8 cellular contexts compared by ENCODE assay signal in the genomic region with DNA sequence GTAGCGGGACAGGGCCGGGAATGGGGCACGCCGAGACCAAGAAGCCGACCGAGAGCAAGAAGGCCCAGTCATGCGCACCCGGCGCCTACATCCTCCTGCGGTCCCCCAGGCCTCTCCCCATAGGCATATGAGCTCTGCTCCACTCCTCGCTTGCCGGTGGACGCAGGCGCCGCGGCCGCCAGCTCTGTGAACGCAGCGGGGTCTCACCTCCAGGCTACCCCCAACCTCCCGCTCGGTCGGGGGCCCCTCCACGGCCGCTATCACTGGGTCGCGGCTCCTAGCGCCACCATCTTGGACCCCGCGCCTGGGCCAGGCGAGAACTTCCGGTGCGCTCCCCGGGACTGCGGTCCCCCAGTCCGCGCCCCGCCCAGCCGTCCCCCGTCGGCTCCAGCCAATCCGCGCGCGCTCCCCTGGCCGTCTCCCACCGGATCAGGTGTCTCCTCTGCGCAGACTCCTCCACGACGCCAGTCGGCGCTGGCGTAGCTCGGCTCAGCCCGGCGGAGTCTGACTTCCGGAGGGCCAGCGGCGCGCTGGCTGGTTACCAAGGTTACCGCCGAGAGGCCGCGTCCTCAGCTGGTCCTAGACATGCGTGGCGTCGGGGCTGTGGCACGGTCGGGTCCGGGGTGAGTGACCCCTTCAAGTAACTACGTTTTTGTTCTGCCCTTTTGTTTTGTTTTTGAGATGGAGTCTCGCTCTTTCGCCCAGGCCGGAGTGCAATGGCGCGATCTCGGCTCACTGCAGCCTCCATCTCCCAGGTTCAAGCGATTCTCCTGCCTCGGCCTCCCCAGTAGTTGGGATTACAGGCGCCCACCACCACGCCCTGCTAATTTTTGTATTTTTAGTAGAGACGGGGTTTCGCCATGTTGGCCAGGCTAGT. TPM values are rescaled to one million over a fixed set of nuclear protein-coding genes. Genes with fewer than 3 reads are reported as not detected.
A peak's percentile ranks its signal among the peaks of the same experiment; 100 is the strongest.
DNase-seq lines count a peak whose midpoint lies in the region; ATAC-seq and TF ChIP-seq lines count a peak whose summit lies in the region.

TSS of gene ZNF594 (minus strand) at position 328 of the 877 bp plus-strand sequence. CDS start 7,612 bp downstream, outside the sequence.

- H2BK120ac ChIP-seq in H9 (ENCODE audit: low read depth, low read length, poor library complexity, severe bottlenecking): no peak within 1 kb of the TSS

- H2BK5ac ChIP-seq in H9 (ENCODE audit: insufficient read length, low read length): no peak within 1 kb of the TSS

- H3K9ac ChIP-seq in H9 (ENCODE audit: extremely low read depth, insufficient read length, low read length) (peak within 1 kb of the TSS; percentile 79), neural progenitor cell (peak within 1 kb of the TSS; percentile 1), stomach smooth muscle (ENCODE audit: low read length in 2 of 2) (peak within 1 kb of the TSS; percentile 82 to 84)

- H3K56ac ChIP-seq in H9 (ENCODE audit: insufficient read length, low read depth, low read length): no peak within 1 kb of the TSS

- H3K27me3 ChIP-seq in H9 (ENCODE audit: insufficient read depth, low read length): no peaks in the 10 kb centered on the region
- no peaks in the 10 kb centered on the region for H3K27me3 ChIP-seq in MG63
- H3K27me3 ChIP-seq in foreskin keratinocyte: no peaks in the 10 kb centered on the region
- no peaks in the 10 kb centered on the region for H3K27me3 ChIP-seq in neural progenitor cell
- H3K27me3 ChIP-seq in stomach smooth muscle (ENCODE audit: control insufficient read depth in 1 of 2, insufficient read depth in 2 of 2, low read length in 2 of 2): no peaks in the 10 kb centered on the region

- no peak within 1 kb of the TSS for H4K91ac ChIP-seq in H9 (ENCODE audit: insufficient read length, low read depth, low read length)

- H3F3A ChIP-seq in neural progenitor cell (ENCODE audit: low read depth): peaks cover 3% of the 10 kb centered on the region

- no peaks in the 10 kb centered on the region for H3K79me2 ChIP-seq in H9 (ENCODE audit: insufficient read depth, low read length)
- peaks cover 32% of the 10 kb centered on the region for H3K79me2 ChIP-seq in neural progenitor cell (ENCODE audit: low read depth)

- H3K4me1 ChIP-seq in H9 (ENCODE audit: insufficient read depth, low read length): no peaks in the 10 kb centered on the region
- H3K4me1 ChIP-seq in foreskin keratinocyte: no peaks in the 10 kb centered on the region
- peaks cover 3% of the 10 kb centered on the region for H3K4me1 ChIP-seq in neural progenitor cell
- H3K4me1 ChIP-seq in stomach smooth muscle (ENCODE audit: control insufficient read depth, insufficient read depth, low read length): peaks cover 7% of the 10 kb centered on the region

- no peak within 1 kb of the TSS for H2BK20ac ChIP-seq in H9 (ENCODE audit: low read depth, low read length, poor library complexity, severe bottlenecking)

- no peaks in the 10 kb centered on the region for H4K20me1 ChIP-seq in H9 (ENCODE audit: control insufficient read depth, insufficient read depth, insufficient read length)
- H4K20me1 ChIP-seq in neural progenitor cell (ENCODE audit: low read depth): no peaks in the 10 kb centered on the region

- peaks cover 0 to 14% of the 10 kb centered on the region in 2 experiments; a peak in 2 of 4 replicates for H3K4me1 Mint-ChIP-seq in H9
- peaks cover 14% of the 10 kb centered on the region for H3K4me1 Mint-ChIP-seq in neural progenitor cell

- H3K27ac Mint-ChIP-seq in H9 (peak within 1 kb of the TSS in 2 of 3 experiments; percentile 70 to 95; a peak in 4 of 7 replicates), neural progenitor cell (peak within 1 kb of the TSS; percentile 91)

- peak; percentile 99 for ATAC-seq in foreskin keratinocyte

- H3K9me3 ChIP-seq in H9 (ENCODE audit: control insufficient read depth, low read depth, low read length) (peaks cover 27% of the 10 kb centered on the region), MG63 (peaks cover 4% of the 10 kb centered on the region), neural progenitor cell (ENCODE audit: low read depth) (peaks cover 43% of the 10 kb centered on the region), stomach smooth muscle (ENCODE audit: control insufficient read depth in 2 of 2, low read length in 2 of 2) (peaks cover 7 to 13% of the 10 kb centered on the region in 2 donors)

- no peak within 1 kb of the TSS for H3K23ac ChIP-seq in H9 (ENCODE audit: insufficient read length, low read depth, low read length)

- no peak within 1 kb of the TSS for H3T11ph ChIP-seq in H9 (ENCODE audit: low read length)

- peak; percentile 82 for TF ChIP-seq CTCF in H9 (conservative IDR thresholded peaks at IDR 0.05)
- peak; percentile 96 for TF ChIP-seq CTCF in foreskin keratinocyte (conservative IDR thresholded peaks at IDR 0.05)
- TF ChIP-seq CTCF in neural progenitor cell (IDR thresholded peaks at IDR 0.05): peak; percentile 72

- H3K4me2 ChIP-seq in H9 (ENCODE audit: insufficient read depth, insufficient read length, low read length): peak within 1 kb of the TSS; percentile 87
- peak within 1 kb of the TSS; percentile 78 for H3K4me2 ChIP-seq in neural progenitor cell

- no peak within 1 kb of the TSS for H2BK15ac ChIP-seq in H9 (ENCODE audit: low read depth, low read length)

- H3K79me1 ChIP-seq in H9 (ENCODE audit: insufficient read depth, low read depth, low read length, poor library complexity, severe bottlenecking): peaks cover 4% of the 10 kb centered on the region

- peak; percentile 93 for DNase-seq in G401 (ENCODE audit: low spot score)
- DNase-seq in H9: peak; percentile 99
- peak; percentile 95 for DNase-seq in MG63
- DNase-seq in SHP77 treated with DMSO at 0.1 percent for 48 hours (lab: John Stamatoyannopoulos, UW): peak; percentile 9
- DNase-seq in activated gamma-delta T cell treated with Interleukin-2 at 50 U/mL for 16 hours: peak; percentile 97
- peak; percentile 79 to 88 for DNase-seq in foreskin keratinocyte
- DNase-seq in neural progenitor cell (ENCODE audit: low spot score): peak; percentile 96

- in situ Hi-C loops in G401 (cut with HindIII; ENCODE audit: low sequenced_read_pairs): no loop called here

- peak within 1 kb of the TSS; percentile 87 for H3K18ac ChIP-seq in H9 (ENCODE audit: insufficient read length, low read depth, low read length)

- peaks cover 9% of the 10 kb centered on the region for H3K36me3 ChIP-seq in MG63
- H3K36me3 ChIP-seq in neural progenitor cell: peaks cover 22% of the 10 kb centered on the region
- H3K36me3 ChIP-seq in stomach smooth muscle (ENCODE audit: control insufficient read depth in 2 of 2, insufficient read depth in 2 of 2, low read length in 2 of 2): peaks cover 3 to 4% of the 10 kb centered on the region in 2 donors

- H3K36me3 Mint-ChIP-seq in H9 (ENCODE audit: insufficient read depth in 1 of 3, low read depth in 3 of 3) (peaks cover 40 to 46% (median 42%) of the 10 kb centered on the region in 3 experiments), neural progenitor cell (peaks cover 40% of the 10 kb centered on the region)

- H3K4ac ChIP-seq in H9 (ENCODE audit: low read depth, low read length): no peak within 1 kb of the TSS

- H2AFZ ChIP-seq in H9 (ENCODE audit: low read length): no peak within 1 kb of the TSS
- peak within 1 kb of the TSS; percentile 89 for H2AFZ ChIP-seq in neural progenitor cell (replicated peaks)

- no peak within 1 kb of the TSS for H4K5ac ChIP-seq in H9 (ENCODE audit: insufficient read length, low read depth, low read length)

- peak within 1 kb of the TSS; percentile 97 for H3K14ac ChIP-seq in H9 (ENCODE audit: insufficient read depth, low read length)

- no peak within 1 kb of the TSS for H2BK12ac ChIP-seq in H9 (ENCODE audit: insufficient read length, low read depth, low read length)

- no peak within 1 kb of the TSS for H2AK5ac ChIP-seq in H9 (ENCODE audit: insufficient read length, low read length)

- H3K9me3 Mint-ChIP-seq in H9: peaks cover 41 to 43% of the 10 kb centered on the region in 2 experiments
- H3K9me3 Mint-ChIP-seq in neural progenitor cell: peaks cover 38% of the 10 kb centered on the region

- H3K4me3 ChIP-seq in MG63 (peak within 1 kb of the TSS; percentile 68), neural progenitor cell (peak within 1 kb of the TSS; percentile 70), stomach smooth muscle (ENCODE audit: low read length in 2 of 2) (peak within 1 kb of the TSS; percentile 84 to 91)

- peak within 1 kb of the TSS; percentile 87 to 93 for H3K4me3 Mint-ChIP-seq in H9
- peak within 1 kb of the TSS; percentile 96 for H3K4me3 Mint-ChIP-seq in neural progenitor cell

- H3K27me3 Mint-ChIP-seq in H9 (ENCODE audit: low read depth): peaks cover 14% of the 10 kb centered on the region
- H3K27me3 Mint-ChIP-seq in neural progenitor cell (ENCODE audit: insufficient read depth, low read depth): no peaks in the 10 kb centered on the region

- H3K23me2 ChIP-seq in H9 (ENCODE audit: insufficient read length, low read depth, low read length, poor library complexity, severe bottlenecking): peaks cover 6% of the 10 kb centered on the region

- no peak within 1 kb of the TSS for H4K8ac ChIP-seq in H9 (replicated peaks; ENCODE audit: insufficient read length, low read depth, low read length)

- no CpG with 5 or more reads among the region's 82 CpGs for WGBS in H9 (ENCODE audit: extremely low coverage, insufficient read length, low lambda C conversion rate)

- H3K27ac ChIP-seq in H9 (ENCODE audit: insufficient read length, low read depth, low read length) (no peak within 1 kb of the TSS), foreskin keratinocyte (no peak within 1 kb of the TSS), neural progenitor cell (no peak within 1 kb of the TSS), stomach smooth muscle (ENCODE audit: low read length) (peak within 1 kb of the TSS; percentile 69)

RNA-seq across cellular contexts. Expression of gene ZNF594, which starts in this region (rescaled TPM):
- total RNA-seq in G401 (2014; rRNA removed; shearing (Covaris generic)): 9.1 and 18.1 TPM in 2 replicates
- total RNA-seq in H9 (2021) (11.3 and 12.5 TPM in 2 replicates), foreskin keratinocyte (2.9 and 3.7 TPM in 2 replicates), neural progenitor cell (ENCODE audit: low replicate concordance) (19.5 and 25.3 TPM in 2 replicates)
- total RNA-seq in MG63 (2014; rRNA removed; shearing (Covaris generic); ENCODE audit: low replicate concordance): 3.0 and 3.1 TPM in 2 replicates
- 0.26 and 0.39 TPM in 2 replicates for polyA plus RNA-seq in foreskin keratinocyte

Comparison
In these comparisons a context has a peak if more than half of its experiments do, and no peak if none do; other contexts are left out.
1. DNase-seq: peak in every context shown above with its lines; median percentile 99 in H9; 97 in activated gamma-delta T cell treated with Interleukin-2 at 50 U/mL for 16 hours; 96 in neural progenitor cell; 95 in MG63; 93 in G401; 84 in foreskin keratinocyte; 9 in SHP77 treated with DMSO at 0.1 percent for 48 hours.
2. H3K9ac ChIP-seq: peak in every context shown above with its lines; median percentile 83 in stomach smooth muscle; 79 in H9; 1 in neural progenitor cell.